In the genomic region with DNA sequence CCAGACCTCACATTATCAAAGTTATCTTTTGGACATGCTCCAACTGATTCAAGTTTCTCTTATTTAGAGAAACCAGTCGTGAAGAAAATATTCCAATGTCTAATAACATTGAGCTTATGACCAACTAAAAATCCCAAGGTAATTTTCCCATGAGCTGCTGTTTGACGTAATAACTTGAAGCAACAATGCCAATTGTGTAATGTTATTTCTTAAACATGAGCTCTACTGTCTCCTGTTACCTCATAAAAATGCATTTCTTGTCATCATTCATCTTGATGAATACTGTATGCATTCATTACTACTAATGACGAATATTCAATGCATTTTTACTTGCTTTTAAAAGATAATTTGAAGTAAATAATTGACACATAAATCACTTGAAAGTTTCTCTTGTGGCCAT, we compare ENCODE assay signal across 29 cellular contexts. TPM values are rescaled to one million over a fixed set of nuclear protein-coding genes. Genes with fewer than 3 reads are reported as not detected.
"Had no signal": no experiment of that assay in that cellular context is flagged by ENCODE, and none has a peak within 500 bp of the region (broad histone marks: within the 10 kb centered on the region; RNA-seq: fewer than 3 reads in every experiment).

No MANE protein-coding gene starts in this region.

- ATAC-seq: T-cell had no signal

- H3K36me3 ChIP-seq: adrenal gland, Peyer's patch, SJCRH30 had no signal

- H3K4me1 ChIP-seq: adrenal gland, Peyer's patch, SJCRH30 had no signal

- H3K9me3 ChIP-seq: adrenal gland, Peyer's patch, SJCRH30 had no signal

- H3K4me3 ChIP-seq: adrenal gland, Peyer's patch, SJCRH30 had no signal

- H3K27ac ChIP-seq: adrenal gland, Peyer's patch, RWPE1, SJCRH30 had no signal

- DNase-seq: activated CD4-positive, alpha-beta memory T cell treated with anti-CD3 and anti-CD28 coated beads for 36 hours; activated CD4-positive, alpha-beta T cell treated with anti-CD3 and anti-CD28 coated beads, Interleukin-2, amount 10 ng/mL, durations not matched to agents 7 days and 5 days; activated CD4-positive, CD25-positive, alpha-beta regulatory T cell; activated CD8-positive, alpha-beta memory T cell treated with anti-CD3 and anti-CD28 coated beads, Interleukin-2, amount 50 U/mL, for 4 hours; activated naive CD4-positive, alpha-beta T cell treated with anti-CD3 and anti-CD28 coated beads, Interleukin-2, amount 50 U/mL, for 16 hours; activated naive CD8-positive, alpha-beta T cell treated with anti-CD3 and anti-CD28 coated beads, Interleukin-2, amount 10 ng/mL, durations not matched to agents 7 days and 5 days; activated T-cell treated with anti-CD3 and anti-CD28 coated beads, Interleukin-2, amount 50 U/mL, for 1 hour; adrenal gland; anterior cingulate cortex; central memory CD4-positive, alpha-beta T cell; KG1; NCI-H1092; NCI-H1417; NCI-H1930; NCI-H2171; NCI-H226; NCI-H526; NCI-H774; Peyer's patch; Right ventricle myocardium superior; SJCRH30; T-cell; T-helper 2 cell; T1000 had no signal

- H3K27me3 ChIP-seq: Peyer's patch had no signal

RNA-seq across cellular contexts. Expression of gene MARCOL, which starts 0.5 kb away (rescaled TPM):
- total RNA-seq: activated CD4-positive, alpha-beta memory T cell treated with anti-CD3 and anti-CD28 coated beads for 36 hours; activated CD4-positive, alpha-beta T cell treated with anti-CD3 and anti-CD28 coated beads, Interleukin-2, amount 10 ng/mL, durations not matched to agents 7 days and 5 days; activated naive CD8-positive, alpha-beta T cell treated with anti-CD3 and anti-CD28 coated beads, Interleukin-2, amount 10 ng/mL, durations not matched to agents 7 days and 5 days; adrenal gland; LHCN-M2; MCF 10A; OCI-LY7; Peyer's patch; Right ventricle myocardium superior; SJCRH30; T-cell had no signal
- polyA plus RNA-seq: adrenal gland, IgD-negative memory B cell had no signal

RNA-seq across cellular contexts. Expression of gene SPINK13, which starts 30.8 kb away (rescaled TPM):
- total RNA-seq: activated CD4-positive, alpha-beta memory T cell treated with anti-CD3 and anti-CD28 coated beads for 36 hours; activated CD4-positive, alpha-beta T cell treated with anti-CD3 and anti-CD28 coated beads, Interleukin-2, amount 10 ng/mL, durations not matched to agents 7 days and 5 days; activated naive CD8-positive, alpha-beta T cell treated with anti-CD3 and anti-CD28 coated beads, Interleukin-2, amount 10 ng/mL, durations not matched to agents 7 days and 5 days; LHCN-M2; MCF 10A; OCI-LY7; Peyer's patch; Right ventricle myocardium superior; SJCRH30; T-cell had no signal
- polyA plus RNA-seq: IgD-negative memory B cell had no signal

RNA-seq across cellular contexts. Expression of gene SPINK6, which starts 35.0 kb away (rescaled TPM):
- total RNA-seq: activated CD4-positive, alpha-beta memory T cell treated with anti-CD3 and anti-CD28 coated beads for 36 hours; activated CD4-positive, alpha-beta T cell treated with anti-CD3 and anti-CD28 coated beads, Interleukin-2, amount 10 ng/mL, durations not matched to agents 7 days and 5 days; activated naive CD8-positive, alpha-beta T cell treated with anti-CD3 and anti-CD28 coated beads, Interleukin-2, amount 10 ng/mL, durations not matched to agents 7 days and 5 days; LHCN-M2; OCI-LY7; Peyer's patch; Right ventricle myocardium superior; SJCRH30; T-cell had no signal
- polyA plus RNA-seq: adrenal gland, IgD-negative memory B cell had no signal
